1 cellular context compared by ENCODE assay signal in the genomic region with DNA sequence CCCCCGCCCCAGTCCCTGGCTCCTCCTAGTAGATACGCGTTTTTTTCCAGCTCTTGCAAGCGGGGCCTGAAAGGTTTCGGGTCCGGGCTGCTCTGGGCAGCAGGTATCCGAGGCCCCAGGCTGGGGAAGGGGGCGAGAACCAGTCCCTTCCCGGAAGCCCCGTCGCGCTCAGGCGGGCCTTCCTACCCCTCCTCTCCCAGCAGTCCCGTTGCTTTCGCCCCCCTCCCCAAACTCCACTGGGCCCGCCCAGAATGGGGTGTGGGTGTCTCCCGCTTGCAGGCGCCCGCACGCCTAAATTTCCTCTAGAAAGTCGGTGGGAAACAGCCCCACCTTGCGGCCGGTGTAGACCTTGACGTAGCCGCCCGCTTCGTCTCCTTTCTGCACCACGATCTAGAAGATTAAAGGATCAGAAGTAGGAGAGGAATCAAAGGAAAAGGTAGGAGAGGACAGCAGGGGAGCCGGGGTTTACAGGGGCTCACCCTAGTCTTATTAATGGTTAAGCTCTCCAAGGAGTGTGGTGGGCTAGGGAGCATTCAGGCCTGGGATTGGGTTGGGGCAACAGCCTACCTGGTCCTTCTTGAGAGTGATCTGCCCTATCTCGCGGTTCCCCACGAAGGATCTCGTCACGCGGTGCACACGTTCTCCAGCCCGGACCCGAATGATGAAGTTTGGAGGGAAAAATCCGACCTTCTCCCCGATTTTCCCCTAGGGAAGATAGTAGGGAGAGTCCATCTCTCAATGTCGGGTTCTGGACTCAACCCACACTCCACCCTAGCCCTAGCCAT.
TF ChIP-seq lines count a peak whose summit lies in the region.

No MANE protein-coding gene starts in this region.

TF ChIP-seq in HepG2, 621 proteins besides CTCF, POLR2A, EP300 and RAD21 (continues in another document):
- TF ChIP-seq, protein P1, sequence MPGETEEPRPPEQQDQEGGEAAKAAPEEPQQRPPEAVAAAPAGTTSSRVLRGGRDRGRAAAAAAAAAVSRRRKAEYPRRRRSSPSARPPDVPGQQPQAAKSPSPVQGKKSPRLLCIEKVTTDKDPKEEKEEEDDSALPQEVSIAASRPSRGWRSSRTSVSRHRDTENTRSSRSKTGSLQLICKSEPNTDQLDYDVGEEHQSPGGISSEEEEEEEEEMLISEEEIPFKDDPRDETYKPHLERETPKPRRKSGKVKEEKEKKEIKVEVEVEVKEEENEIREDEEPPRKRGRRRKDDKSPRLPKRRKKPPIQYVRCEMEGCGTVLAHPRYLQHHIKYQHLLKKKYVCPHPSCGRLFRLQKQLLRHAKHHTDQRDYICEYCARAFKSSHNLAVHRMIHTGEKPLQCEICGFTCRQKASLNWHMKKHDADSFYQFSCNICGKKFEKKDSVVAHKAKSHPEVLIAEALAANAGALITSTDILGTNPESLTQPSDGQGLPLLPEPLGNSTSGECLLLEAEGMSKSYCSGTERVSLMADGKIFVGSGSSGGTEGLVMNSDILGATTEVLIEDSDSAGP (CRISPR knock-in tag; IDR thresholded peaks at IDR 0.05; ENCODE audit: borderline replicate concordance): peak; percentile 17; the same call in 1 of the 2 replicates
- TF ChIP-seq LCORL (IDR thresholded peaks at IDR 0.05): no peak
- TF ChIP-seq LCORL (CRISPR knock-in tag; IDR thresholded peaks at IDR 0.05): peak; percentile 21; the same call in 1 of the 2 replicates
- peak; percentile 43 for TF ChIP-seq ZFX (CRISPR knock-in tag; IDR thresholded peaks at IDR 0.05; ENCODE audit: low read depth)
- TF ChIP-seq SAP130 (CRISPR knock-in tag; IDR thresholded peaks at IDR 0.05; ENCODE audit: low read depth): 0 out of 2 replicates have a peak, but pooled peaks have one; percentile 8
- peak; percentile 70 for TF ChIP-seq XRCC5 (optimal IDR thresholded peaks at IDR 0.05; ENCODE audit: low read length)
- TF ChIP-seq TEAD3 (CRISPR knock-in tag; optimal IDR thresholded peaks at IDR 0.05; ENCODE audit: borderline replicate concordance): peak; percentile 12
- no peak for TF ChIP-seq SAFB2 (CRISPR knock-in tag; IDR thresholded peaks at IDR 0.05; ENCODE audit: borderline replicate concordance, low read depth)
- peak; percentile 68 for TF ChIP-seq STAG1 (CRISPR knock-in tag; IDR thresholded peaks at IDR 0.05)
- TF ChIP-seq ZNF510 (CRISPR knock-in tag; IDR thresholded peaks at IDR 0.05; ENCODE audit: low read depth): 0 out of 2 replicates have a peak, but pooled peaks have one; percentile 10
- peak; percentile 26; the same call in 1 of the 2 replicates for TF ChIP-seq SMC3 (IDR thresholded peaks at IDR 0.05; ENCODE audit: low read length)
- TF ChIP-seq, protein P2, sequence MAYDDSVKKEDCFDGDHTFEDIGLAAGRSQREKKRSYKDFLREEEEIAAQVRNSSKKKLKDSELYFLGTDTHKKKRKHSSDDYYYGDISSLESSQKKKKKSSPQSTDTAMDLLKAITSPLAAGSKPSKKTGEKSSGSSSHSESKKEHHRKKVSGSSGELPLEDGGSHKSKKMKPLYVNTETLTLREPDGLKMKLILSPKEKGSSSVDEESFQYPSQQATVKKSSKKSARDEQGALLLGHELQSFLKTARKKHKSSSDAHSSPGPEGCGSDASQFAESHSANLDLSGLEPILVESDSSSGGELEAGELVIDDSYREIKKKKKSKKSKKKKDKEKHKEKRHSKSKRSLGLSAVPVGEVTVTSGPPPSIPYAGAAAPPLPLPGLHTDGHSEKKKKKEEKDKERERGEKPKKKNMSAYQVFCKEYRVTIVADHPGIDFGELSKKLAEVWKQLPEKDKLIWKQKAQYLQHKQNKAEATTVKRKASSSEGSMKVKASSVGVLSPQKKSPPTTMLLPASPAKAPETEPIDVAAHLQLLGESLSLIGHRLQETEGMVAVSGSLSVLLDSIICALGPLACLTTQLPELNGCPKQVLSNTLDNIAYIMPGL (CRISPR knock-in tag; IDR thresholded peaks at IDR 0.05; ENCODE audit: borderline replicate concordance in 1 of 2, low read depth in 1 of 2): peak in 1 of 2 experiments; percentile 55; a peak in 1 of 4 replicates
- TF ChIP-seq KDM2A (CRISPR knock-in tag; IDR thresholded peaks at IDR 0.05; ENCODE audit: borderline replicate concordance, low read depth): peak; percentile 49; the same call in 1 of the 2 replicates
- TF ChIP-seq, protein P3, sequence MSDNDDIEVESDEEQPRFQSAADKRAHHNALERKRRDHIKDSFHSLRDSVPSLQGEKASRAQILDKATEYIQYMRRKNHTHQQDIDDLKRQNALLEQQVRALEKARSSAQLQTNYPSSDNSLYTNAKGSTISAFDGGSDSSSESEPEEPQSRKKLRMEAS (IDR thresholded peaks at IDR 0.05): peak; percentile 33; the same call in 1 of the 2 replicates
- TF ChIP-seq, protein P4, sequence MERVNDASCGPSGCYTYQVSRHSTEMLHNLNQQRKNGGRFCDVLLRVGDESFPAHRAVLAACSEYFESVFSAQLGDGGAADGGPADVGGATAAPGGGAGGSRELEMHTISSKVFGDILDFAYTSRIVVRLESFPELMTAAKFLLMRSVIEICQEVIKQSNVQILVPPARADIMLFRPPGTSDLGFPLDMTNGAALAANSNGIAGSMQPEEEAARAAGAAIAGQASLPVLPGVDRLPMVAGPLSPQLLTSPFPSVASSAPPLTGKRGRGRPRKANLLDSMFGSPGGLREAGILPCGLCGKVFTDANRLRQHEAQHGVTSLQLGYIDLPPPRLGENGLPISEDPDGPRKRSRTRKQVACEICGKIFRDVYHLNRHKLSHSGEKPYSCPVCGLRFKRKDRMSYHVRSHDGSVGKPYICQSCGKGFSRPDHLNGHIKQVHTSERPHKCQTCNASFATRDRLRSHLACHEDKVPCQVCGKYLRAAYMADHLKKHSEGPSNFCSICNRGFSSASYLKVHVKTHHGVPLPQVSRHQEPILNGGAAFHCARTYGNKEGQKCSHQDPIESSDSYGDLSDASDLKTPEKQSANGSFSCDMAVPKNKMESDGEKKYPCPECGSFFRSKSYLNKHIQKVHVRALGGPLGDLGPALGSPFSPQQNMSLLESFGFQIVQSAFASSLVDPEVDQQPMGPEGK (CRISPR knock-in tag; IDR thresholded peaks at IDR 0.05): peak; percentile 56
- TF ChIP-seq, protein P5, sequence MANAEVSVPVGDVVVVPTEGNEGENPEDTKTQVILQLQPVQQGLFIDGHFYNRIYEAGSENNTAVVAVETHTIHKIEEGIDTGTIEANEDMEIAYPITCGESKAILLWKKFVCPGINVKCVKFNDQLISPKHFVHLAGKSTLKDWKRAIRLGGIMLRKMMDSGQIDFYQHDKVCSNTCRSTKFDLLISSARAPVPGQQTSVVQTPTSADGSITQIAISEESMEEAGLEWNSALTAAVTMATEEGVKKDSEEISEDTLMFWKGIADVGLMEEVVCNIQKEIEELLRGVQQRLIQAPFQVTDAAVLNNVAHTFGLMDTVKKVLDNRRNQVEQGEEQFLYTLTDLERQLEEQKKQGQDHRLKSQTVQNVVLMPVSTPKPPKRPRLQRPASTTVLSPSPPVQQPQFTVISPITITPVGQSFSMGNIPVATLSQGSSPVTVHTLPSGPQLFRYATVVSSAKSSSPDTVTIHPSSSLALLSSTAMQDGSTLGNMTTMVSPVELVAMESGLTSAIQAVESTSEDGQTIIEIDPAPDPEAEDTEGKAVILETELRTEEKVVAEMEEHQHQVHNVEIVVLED (CRISPR knock-in tag; IDR thresholded peaks at IDR 0.05; ENCODE audit: borderline replicate concordance): no peak
- TF ChIP-seq KAT8 (CRISPR knock-in tag; IDR thresholded peaks at IDR 0.05): 0 out of 2 replicates have a peak, but pooled peaks have one; percentile 16
- peak; percentile 41; the same call in 1 of the 2 replicates for TF ChIP-seq ZNF605 (CRISPR knock-in tag; IDR thresholded peaks at IDR 0.05)
- peak; percentile 34; the same call in 1 of the 2 replicates for TF ChIP-seq CREM (IDR thresholded peaks at IDR 0.05)
- TF ChIP-seq CREM (CRISPR knock-in tag; IDR thresholded peaks at IDR 0.05): no peak
- TF ChIP-seq ZNF3 (CRISPR knock-in tag; IDR thresholded peaks at IDR 0.05): no peak
- TF ChIP-seq ZNF614 (CRISPR knock-in tag; IDR thresholded peaks at IDR 0.05; ENCODE audit: borderline replicate concordance): no peak
- TF ChIP-seq SMAD3 (CRISPR knock-in tag; IDR thresholded peaks at IDR 0.05): 0 out of 2 replicates have a peak, but pooled peaks have one; percentile 28
- TF ChIP-seq, protein P6, sequence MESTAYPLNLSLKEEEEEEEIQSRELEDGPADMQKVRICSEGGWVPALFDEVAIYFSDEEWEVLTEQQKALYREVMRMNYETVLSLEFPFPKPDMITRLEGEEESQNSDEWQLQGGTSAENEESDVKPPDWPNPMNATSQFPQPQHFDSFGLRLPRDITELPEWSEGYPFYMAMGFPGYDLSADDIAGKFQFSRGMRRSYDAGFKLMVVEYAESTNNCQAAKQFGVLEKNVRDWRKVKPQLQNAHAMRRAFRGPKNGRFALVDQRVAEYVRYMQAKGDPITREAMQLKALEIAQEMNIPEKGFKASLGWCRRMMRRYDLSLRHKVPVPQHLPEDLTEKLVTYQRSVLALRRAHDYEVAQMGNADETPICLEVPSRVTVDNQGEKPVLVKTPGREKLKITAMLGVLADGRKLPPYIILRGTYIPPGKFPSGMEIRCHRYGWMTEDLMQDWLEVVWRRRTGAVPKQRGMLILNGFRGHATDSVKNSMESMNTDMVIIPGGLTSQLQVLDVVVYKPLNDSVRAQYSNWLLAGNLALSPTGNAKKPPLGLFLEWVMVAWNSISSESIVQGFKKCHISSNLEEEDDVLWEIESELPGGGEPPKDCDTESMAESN (CRISPR knock-in tag; conservative IDR thresholded peaks at IDR 0.05): peak; percentile 40; the same call in 1 of the 2 replicates
- peak; percentile 97 for TF ChIP-seq ZBTB8A (CRISPR knock-in tag; IDR thresholded peaks at IDR 0.05; ENCODE audit: borderline replicate concordance, low read depth)
- no peak for TF ChIP-seq ZNF564 (CRISPR knock-in tag; IDR thresholded peaks at IDR 0.05)
- TF ChIP-seq ZFY (CRISPR knock-in tag; IDR thresholded peaks at IDR 0.05): peak; percentile 25; the same call in 1 of the 2 replicates
- TF ChIP-seq, protein P7, sequence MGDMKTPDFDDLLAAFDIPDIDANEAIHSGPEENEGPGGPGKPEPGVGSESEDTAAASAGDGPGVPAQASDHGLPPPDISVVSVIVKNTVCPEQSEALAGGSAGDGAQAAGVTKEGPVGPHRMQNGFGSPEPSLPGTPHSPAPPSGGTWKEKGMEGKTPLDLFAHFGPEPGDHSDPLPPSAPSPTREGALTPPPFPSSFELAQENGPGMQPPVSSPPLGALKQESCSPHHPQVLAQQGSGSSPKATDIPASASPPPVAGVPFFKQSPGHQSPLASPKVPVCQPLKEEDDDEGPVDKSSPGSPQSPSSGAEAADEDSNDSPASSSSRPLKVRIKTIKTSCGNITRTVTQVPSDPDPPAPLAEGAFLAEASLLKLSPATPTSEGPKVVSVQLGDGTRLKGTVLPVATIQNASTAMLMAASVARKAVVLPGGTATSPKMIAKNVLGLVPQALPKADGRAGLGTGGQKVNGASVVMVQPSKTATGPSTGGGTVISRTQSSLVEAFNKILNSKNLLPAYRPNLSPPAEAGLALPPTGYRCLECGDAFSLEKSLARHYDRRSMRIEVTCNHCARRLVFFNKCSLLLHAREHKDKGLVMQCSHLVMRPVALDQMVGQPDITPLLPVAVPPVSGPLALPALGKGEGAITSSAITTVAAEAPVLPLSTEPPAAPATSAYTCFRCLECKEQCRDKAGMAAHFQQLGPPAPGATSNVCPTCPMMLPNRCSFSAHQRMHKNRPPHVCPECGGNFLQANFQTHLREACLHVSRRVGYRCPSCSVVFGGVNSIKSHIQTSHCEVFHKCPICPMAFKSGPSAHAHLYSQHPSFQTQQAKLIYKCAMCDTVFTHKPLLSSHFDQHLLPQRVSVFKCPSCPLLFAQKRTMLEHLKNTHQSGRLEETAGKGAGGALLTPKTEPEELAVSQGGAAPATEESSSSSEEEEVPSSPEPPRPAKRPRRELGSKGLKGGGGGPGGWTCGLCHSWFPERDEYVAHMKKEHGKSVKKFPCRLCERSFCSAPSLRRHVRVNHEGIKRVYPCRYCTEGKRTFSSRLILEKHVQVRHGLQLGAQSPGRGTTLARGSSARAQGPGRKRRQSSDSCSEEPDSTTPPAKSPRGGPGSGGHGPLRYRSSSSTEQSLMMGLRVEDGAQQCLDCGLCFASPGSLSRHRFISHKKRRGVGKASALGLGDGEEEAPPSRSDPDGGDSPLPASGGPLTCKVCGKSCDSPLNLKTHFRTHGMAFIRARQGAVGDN (CRISPR knock-in tag; IDR thresholded peaks at IDR 0.05): peak; percentile 41
- no peak for TF ChIP-seq SP1 (IDR thresholded peaks at IDR 0.05)
- TF ChIP-seq SP1 (CRISPR knock-in tag; IDR thresholded peaks at IDR 0.05): peak; percentile 31; the same call in 1 of the 2 replicates
- no peak for TF ChIP-seq ZNF205 (CRISPR knock-in tag; IDR thresholded peaks at IDR 0.05)
- TF ChIP-seq ZKSCAN8 (CRISPR knock-in tag; IDR thresholded peaks at IDR 0.05; ENCODE audit: borderline replicate concordance): no peak
- TF ChIP-seq CREB1 (IDR thresholded peaks at IDR 0.05): no peak
- peak; percentile 61; the same call in 1 of the 2 replicates for TF ChIP-seq CREB1 (CRISPR knock-in tag; IDR thresholded peaks at IDR 0.05)
- TF ChIP-seq, protein P8, sequence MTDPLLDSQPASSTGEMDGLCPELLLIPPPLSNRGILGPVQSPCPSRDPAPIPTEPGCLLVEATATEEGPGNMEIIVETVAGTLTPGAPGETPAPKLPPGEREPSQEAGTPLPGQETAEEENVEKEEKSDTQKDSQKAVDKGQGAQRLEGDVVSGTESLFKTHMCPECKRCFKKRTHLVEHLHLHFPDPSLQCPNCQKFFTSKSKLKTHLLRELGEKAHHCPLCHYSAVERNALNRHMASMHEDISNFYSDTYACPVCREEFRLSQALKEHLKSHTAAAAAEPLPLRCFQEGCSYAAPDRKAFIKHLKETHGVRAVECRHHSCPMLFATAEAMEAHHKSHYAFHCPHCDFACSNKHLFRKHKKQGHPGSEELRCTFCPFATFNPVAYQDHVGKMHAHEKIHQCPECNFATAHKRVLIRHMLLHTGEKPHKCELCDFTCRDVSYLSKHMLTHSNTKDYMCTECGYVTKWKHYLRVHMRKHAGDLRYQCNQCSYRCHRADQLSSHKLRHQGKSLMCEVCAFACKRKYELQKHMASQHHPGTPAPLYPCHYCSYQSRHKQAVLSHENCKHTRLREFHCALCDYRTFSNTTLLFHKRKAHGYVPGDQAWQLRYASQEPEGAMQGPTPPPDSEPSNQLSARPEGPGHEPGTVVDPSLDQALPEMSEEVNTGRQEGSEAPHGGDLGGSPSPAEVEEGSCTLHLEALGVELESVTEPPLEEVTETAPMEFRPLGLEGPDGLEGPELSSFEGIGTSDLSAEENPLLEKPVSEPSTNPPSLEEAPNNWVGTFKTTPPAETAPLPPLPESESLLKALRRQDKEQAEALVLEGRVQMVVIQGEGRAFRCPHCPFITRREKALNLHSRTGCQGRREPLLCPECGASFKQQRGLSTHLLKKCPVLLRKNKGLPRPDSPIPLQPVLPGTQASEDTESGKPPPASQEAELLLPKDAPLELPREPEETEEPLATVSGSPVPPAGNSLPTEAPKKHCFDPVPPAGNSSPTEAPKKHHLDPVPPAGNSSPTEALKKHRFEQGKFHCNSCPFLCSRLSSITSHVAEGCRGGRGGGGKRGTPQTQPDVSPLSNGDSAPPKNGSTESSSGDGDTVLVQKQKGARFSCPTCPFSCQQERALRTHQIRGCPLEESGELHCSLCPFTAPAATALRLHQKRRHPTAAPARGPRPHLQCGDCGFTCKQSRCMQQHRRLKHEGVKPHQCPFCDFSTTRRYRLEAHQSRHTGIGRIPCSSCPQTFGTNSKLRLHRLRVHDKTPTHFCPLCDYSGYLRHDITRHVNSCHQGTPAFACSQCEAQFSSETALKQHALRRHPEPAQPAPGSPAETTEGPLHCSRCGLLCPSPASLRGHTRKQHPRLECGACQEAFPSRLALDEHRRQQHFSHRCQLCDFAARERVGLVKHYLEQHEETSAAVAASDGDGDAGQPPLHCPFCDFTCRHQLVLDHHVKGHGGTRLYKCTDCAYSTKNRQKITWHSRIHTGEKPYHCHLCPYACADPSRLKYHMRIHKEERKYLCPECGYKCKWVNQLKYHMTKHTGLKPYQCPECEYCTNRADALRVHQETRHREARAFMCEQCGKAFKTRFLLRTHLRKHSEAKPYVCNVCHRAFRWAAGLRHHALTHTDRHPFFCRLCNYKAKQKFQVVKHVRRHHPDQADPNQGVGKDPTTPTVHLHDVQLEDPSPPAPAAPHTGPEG (CRISPR knock-in tag; IDR thresholded peaks at IDR 0.05): peak; percentile 100
